8 cellular contexts compared by ENCODE assay signal in the genomic region with DNA sequence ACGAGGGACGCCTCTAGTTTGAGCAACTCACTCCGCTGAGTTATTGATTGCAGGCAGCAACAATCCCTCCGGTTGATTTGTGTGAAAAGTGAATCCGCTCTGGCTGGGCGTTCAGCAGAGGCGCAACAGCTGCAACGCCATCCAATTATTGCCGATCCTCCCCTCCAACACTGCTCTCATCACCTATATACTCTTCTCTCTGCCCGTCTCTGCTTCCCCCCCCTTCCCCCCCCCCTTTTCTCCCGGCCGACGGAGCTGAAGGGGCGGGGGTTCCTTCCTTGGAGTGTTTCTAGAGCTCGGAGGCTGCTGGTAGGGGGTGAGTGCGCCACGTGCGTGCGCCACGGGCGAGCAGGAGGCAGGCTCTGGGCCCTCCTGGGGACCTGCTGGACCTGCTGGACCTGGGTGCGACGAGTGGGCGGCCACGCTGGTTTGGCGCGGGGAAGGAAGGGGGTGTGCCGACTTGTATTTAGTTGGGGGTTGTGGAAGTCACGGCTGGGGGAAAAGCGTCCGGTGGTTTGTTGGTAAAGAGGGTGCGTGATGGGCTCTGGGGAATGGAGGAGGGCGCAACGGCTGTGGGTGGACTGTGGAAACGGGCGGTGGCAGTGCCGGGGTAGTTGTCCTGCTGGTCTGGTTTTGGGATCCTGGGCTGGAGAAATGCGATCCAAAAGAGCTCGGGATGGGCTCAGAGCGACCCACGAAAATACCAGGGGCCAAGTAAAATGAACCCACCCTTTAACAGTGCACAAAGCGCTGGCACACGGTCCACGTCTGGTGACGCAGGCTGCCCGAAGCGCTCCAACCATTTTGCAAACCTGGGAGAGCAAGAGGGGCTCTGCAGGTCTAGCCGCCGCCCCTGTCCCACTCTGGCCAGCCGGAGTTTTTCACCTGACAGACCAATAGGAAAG. TPM values are rescaled to one million over a fixed set of nuclear protein-coding genes. Genes with fewer than 3 reads are reported as not detected.
DNase-seq lines count a peak whose midpoint lies in the region; ATAC-seq, FAIRE-seq and TF ChIP-seq lines count a peak whose summit lies in the region.

No MANE protein-coding gene starts in this region.

- H3K9ac ChIP-seq in MM.1S (ENCODE audit: low read length) (peak overlapping the region; percentile 95), iPS-15b (ENCODE audit: low read depth, low read length) (peak overlapping the region; percentile 56)

- peak overlapping the region; percentile 61 for H2AFZ ChIP-seq in MM.1S (ENCODE audit: low read length)

- H3K27me3 ChIP-seq in MM.1S (replicated peaks; ENCODE audit: insufficient read depth, low read length) (no peaks in the 10 kb centered on the region), ascending aorta (no peaks in the 10 kb centered on the region), iPS-15b (ENCODE audit: control insufficient read depth, insufficient read depth, low read length) (peaks cover 64% of the 10 kb centered on the region)

- H3K4me2 ChIP-seq in MM.1S (ENCODE audit: low read depth, low read length), result peak overlapping the region; percentile 60

- H3K4me3 ChIP-seq in MM.1S (ENCODE audit: low read length), result peak overlapping the region; percentile 79
- H3K4me3 ChIP-seq in ascending aorta, result peak overlapping the region; percentile 72 to 83
- H3K4me3 ChIP-seq in iPS-15b (ENCODE audit: low read depth, low read length), result peak overlapping the region; percentile 84

- intact Hi-C loops in ascending aorta (cut with DNase I) (loop anchor here (5.0 to 10.0 kb wide), 5 partner anchors 53 to 1638 kb away; partner anchors contain the start of genes CETN3 and LYSMD3), sciatic nerve (cut with DNase I) (no loop called here)

- TF ChIP-seq CTCF in MM.1S (IDR thresholded peaks at IDR 0.05; ENCODE audit: low read length), result no peak
- TF ChIP-seq CTCF in ascending aorta (IDR thresholded peaks at IDR 0.05), result no peak

- peaks cover 97% of the 10 kb centered on the region for H3K79me2 ChIP-seq in MM.1S (ENCODE audit: low read length)

- H3F3A ChIP-seq in MM.1S (ENCODE audit: insufficient read depth, low read length), result peaks cover 48% of the 10 kb centered on the region

- ATAC-seq in GM19372 (IDR thresholded peaks at IDR 0.05; ENCODE audit: low read depth, unreplicated experiment) (peak; percentile 36), sciatic nerve (peak; percentile 85)

- H3K27ac ChIP-seq in MM.1S (ENCODE audit: low read length) (peak overlapping the region; percentile 96), ascending aorta (peak overlapping the region; percentile 90 to 95)

- no peaks in the 10 kb centered on the region for H3K9me2 ChIP-seq in MM.1S (replicated peaks; ENCODE audit: insufficient read depth, low read length)

- no peaks in the 10 kb centered on the region for H4K20me1 ChIP-seq in MM.1S (ENCODE audit: insufficient read depth, low read length)

- DNase-seq in AG08395 (ENCODE audit: low spot score) (peak; percentile 24), MM.1S (peak; percentile 89), ascending aorta (ENCODE audit: low spot score in 2 of 2) (peak; percentile 35 to 85), sciatic nerve (ENCODE audit: low spot score) (peak; percentile 72), urothelium cell line (ENCODE audit: low spot score) (no peak)
- DNase-seq in activated CD4-positive, alpha-beta T cell treated with anti-CD3 and anti-CD28 coated beads, Interleukin-2, amount 50 U/mL, for 4 hours, result no peak

- FAIRE-seq in urothelium cell line (lab: Jason Lieb, UNC), result no peak

- H3K36me3 ChIP-seq in MM.1S (replicated peaks; ENCODE audit: insufficient read depth, low read length), result no peaks in the 10 kb centered on the region
- no peaks in the 10 kb centered on the region for H3K36me3 ChIP-seq in ascending aorta
- H3K36me3 ChIP-seq in iPS-15b (ENCODE audit: control insufficient read depth, insufficient read depth, low read length), result no peaks in the 10 kb centered on the region

- H3K4me1 ChIP-seq in MM.1S (ENCODE audit: low read length) (peaks cover 5% of the 10 kb centered on the region; the same call in 1 of the 2 replicates), ascending aorta (peaks cover 0 to 4% of the 10 kb centered on the region in 2 donors), iPS-15b (ENCODE audit: control insufficient read depth, insufficient read depth, low read length) (peaks cover 2% of the 10 kb centered on the region)

- no peaks in the 10 kb centered on the region for H3K9me3 ChIP-seq in MM.1S (replicated peaks; ENCODE audit: insufficient read depth, low read length)
- H3K9me3 ChIP-seq in ascending aorta, result no peaks in the 10 kb centered on the region
- H3K9me3 ChIP-seq in iPS-15b (ENCODE audit: control insufficient read depth, insufficient read depth, low read length), result no peaks in the 10 kb centered on the region

RNA-seq across cellular contexts. Expression of gene MEF2C, which starts 6.4 kb away (rescaled TPM):
- 138 TPM for total RNA-seq in ascending aorta
- total RNA-seq in sciatic nerve, result 97.3 TPM

Comparison
In these comparisons a context has a peak if more than half of its experiments do, and no peak if none do; other contexts are left out.
1. DNase-seq: peak in AG08395 (single experiment), MM.1S (single experiment), ascending aorta (2 of 2) and sciatic nerve (single experiment); none in urothelium cell line (single experiment) and activated CD4-positive, alpha-beta T cell treated with anti-CD3 and anti-CD28 coated beads, Interleukin-2, amount 50 U/mL, for 4 hours (0 of 2).
2. Peak in every context shown above with its lines, with median percentiles within 50 percentile points of each other: H3K4me3 ChIP-seq.